8 cellular contexts compared by ENCODE assay signal in the genomic region with DNA sequence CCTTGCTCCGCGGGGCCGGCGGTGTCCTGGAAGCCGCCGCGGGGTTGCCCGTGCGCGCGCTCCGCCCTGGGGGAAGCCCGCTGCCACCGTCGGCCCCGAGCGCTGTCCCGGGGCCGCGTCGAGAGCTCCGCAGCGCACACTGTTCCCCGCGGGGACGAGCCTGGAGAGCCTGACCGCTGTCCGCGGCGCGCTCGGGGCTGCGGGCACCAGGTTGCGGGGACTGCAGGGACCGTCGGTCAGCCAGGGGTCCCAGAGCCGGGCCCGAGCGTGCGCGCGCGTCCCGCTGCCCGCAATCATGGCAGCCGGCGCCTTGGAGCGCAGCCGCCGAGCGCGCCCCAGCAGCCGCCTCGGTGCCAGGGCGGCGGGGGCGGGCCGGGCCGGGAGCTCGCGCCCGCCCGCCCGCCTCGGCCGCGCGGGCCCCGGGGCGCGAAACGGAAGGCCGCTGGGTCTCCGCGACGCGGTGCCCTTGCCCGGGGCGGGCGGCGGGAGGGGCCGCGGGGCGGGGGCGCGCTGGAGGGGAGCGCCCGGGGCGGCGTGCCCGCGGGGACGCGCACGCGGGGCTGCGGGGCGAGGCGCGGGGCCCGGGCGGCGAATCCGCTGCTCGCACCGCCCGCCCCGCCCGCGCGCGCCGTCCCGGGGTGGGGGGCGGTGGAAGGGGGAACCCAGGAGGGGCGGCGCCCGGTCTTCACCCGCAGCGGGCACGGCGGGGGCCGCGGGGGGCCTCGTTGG.
A peak's percentile ranks its signal among the peaks of the same experiment; 100 is the strongest.
DNase-seq lines count a peak whose midpoint lies in the region; ATAC-seq and TF ChIP-seq lines count a peak whose summit lies in the region.

No MANE protein-coding gene starts in this region.

- TF ChIP-seq CTCF in AG10803 (conservative IDR thresholded peaks at IDR 0.05; ENCODE audit: low read length) (no peak), glutamatergic neuron (IDR thresholded peaks at IDR 0.05; ENCODE audit: partially characterized antibody, unreplicated experiment) (no peak), neutrophil (IDR thresholded peaks at IDR 0.05) (no peak)

- H3K9me3 Mint-ChIP-seq in activated T-helper 17 cell treated with anti-CD3 and anti-CD28 coated beads, Interleukin-2, amount 50 U/mL, for 72 hours: no peaks in the 10 kb centered on the region
- H3K9me3 Mint-ChIP-seq in glutamatergic neuron (ENCODE audit: unreplicated experiment): peaks cover 6% of the 10 kb centered on the region

- no peaks in the 10 kb centered on the region for H3K27me3 Mint-ChIP-seq in activated T-helper 17 cell treated with anti-CD3 and anti-CD28 coated beads, Interleukin-2, amount 50 U/mL, for 72 hours
- H3K27me3 Mint-ChIP-seq in glutamatergic neuron (ENCODE audit: unreplicated experiment): peaks cover 13% of the 10 kb centered on the region

- H3K36me3 ChIP-seq in neutrophil: peaks cover 10% of the 10 kb centered on the region

- no peak overlapping the region for H3K27ac Mint-ChIP-seq in activated T-helper 17 cell treated with anti-CD3 and anti-CD28 coated beads, Interleukin-2, amount 50 U/mL, for 72 hours
- H3K27ac Mint-ChIP-seq in glutamatergic neuron (ENCODE audit: unreplicated experiment): no peak overlapping the region

- no peaks in the 10 kb centered on the region for H3K27me3 ChIP-seq in neutrophil

- peaks cover 27 to 64% of the 10 kb centered on the region in 2 experiments for H3K4me1 ChIP-seq in neutrophil (ENCODE audit: control insufficient read depth in 1 of 2, insufficient read depth in 1 of 2, low read depth in 1 of 2, low read length in 1 of 2)

- ATAC-seq in activated T-helper 17 cell treated with anti-CD3 and anti-CD28 coated beads, Interleukin-2, amount 50 U/mL, for 72 hours (replicated peaks): peak; percentile 51
- no peak for ATAC-seq in HG03460 (IDR thresholded peaks at IDR 0.05; ENCODE audit: unreplicated experiment)
- no peak for ATAC-seq in HG03135 (IDR thresholded peaks at IDR 0.05; ENCODE audit: unreplicated experiment)

- H3K4me3 ChIP-seq in AG10803 (ENCODE audit: low read length) (peak overlapping the region; percentile 98), neutrophil (ENCODE audit: low read depth in 1 of 2, low read length in 1 of 2) (peak overlapping the region; percentile 65 to 82)

- DNase-seq in AG10803 (ENCODE audit: low read depth): peak; percentile 72
- DNase-seq in GM19238 (ENCODE audit: insufficient read length, low spot score): peak; percentile 76
- DNase-seq in NCI-H69 (lab: John Stamatoyannopoulos, UW): peak; percentile 99
- DNase-seq in glutamatergic neuron: peak; percentile 31

- peak overlapping the region; percentile 89 for H3K4me3 Mint-ChIP-seq in activated T-helper 17 cell treated with anti-CD3 and anti-CD28 coated beads, Interleukin-2, amount 50 U/mL, for 72 hours
- H3K4me3 Mint-ChIP-seq in glutamatergic neuron (ENCODE audit: unreplicated experiment): no peak overlapping the region

- peak overlapping the region; percentile 79 for H3K27ac ChIP-seq in neutrophil

- H3K9me3 ChIP-seq in neutrophil: no peaks in the 10 kb centered on the region

- peaks cover 31% of the 10 kb centered on the region for H3K4me1 Mint-ChIP-seq in activated T-helper 17 cell treated with anti-CD3 and anti-CD28 coated beads, Interleukin-2, amount 50 U/mL, for 72 hours
- peaks cover 1% of the 10 kb centered on the region for H3K4me1 Mint-ChIP-seq in glutamatergic neuron (ENCODE audit: low read depth, unreplicated experiment)

- H3K36me3 Mint-ChIP-seq in activated T-helper 17 cell treated with anti-CD3 and anti-CD28 coated beads, Interleukin-2, amount 50 U/mL, for 72 hours (ENCODE audit: low read depth): peaks cover 10% of the 10 kb centered on the region
- no peaks in the 10 kb centered on the region for H3K36me3 Mint-ChIP-seq in glutamatergic neuron (ENCODE audit: unreplicated experiment)

Comparison
In these comparisons a context has a peak if more than half of its experiments do, and no peak if none do; other contexts are left out.
1. DNase-seq: peak in every context shown above with its lines; median percentile 99 in NCI-H69; 76 in GM19238; 72 in AG10803; 31 in glutamatergic neuron.